30 cellular contexts compared by ENCODE assay signal in genomic region chr5:177297922-177298321, GRCh38. TPM values are rescaled to one million over a fixed set of nuclear protein-coding genes. Genes with fewer than 3 reads are reported as not detected.
DNase-seq lines count a peak whose midpoint lies in the region; ATAC-seq, FAIRE-seq and TF ChIP-seq lines count a peak whose summit lies in the region.
"Had no signal": no experiment of that assay in that cellular context is flagged by ENCODE, and none has a peak within 500 bp of the region (broad histone marks: within the 10 kb centered on the region; RNA-seq: fewer than 3 reads in every experiment).

No MANE protein-coding gene starts in this region.

- no peak overlapping the region for H3K4me3 ChIP-seq in BLaER1
- H3K4me3 ChIP-seq in CD8-positive, alpha-beta memory T cell (ENCODE audit: low read length), result no peak overlapping the region
- no peak overlapping the region for H3K4me3 ChIP-seq in K562
- H3K4me3 ChIP-seq: body of pancreas, left ventricle myocardium inferior, right atrium auricular region, SK-N-MC, upper lobe of right lung had no signal

- POLR2A ChIA-PET in CD8-positive, alpha-beta memory T cell (lab: Charles Lee), result no interaction called here
- POLR2A ChIA-PET in K562 (lab: Yijun Ruan, JAX), result interaction anchor here (0.5 to 1.8 kb wide), 7 partner anchors 9 to 38 kb away, joined by 3 to 6 read pairs (median 3); no protein-coding TSS in a partner anchor

- H3K9me3 ChIP-seq in BLaER1, result no peaks in the 10 kb centered on the region
- no peaks in the 10 kb centered on the region for H3K9me3 ChIP-seq in CD8-positive, alpha-beta memory T cell (ENCODE audit: low read length)
- H3K9me3 ChIP-seq in K562 (replicated peaks; ENCODE audit: control insufficient read depth, insufficient read depth, low read depth, low read length), result no peaks in the 10 kb centered on the region
- H3K9me3 ChIP-seq: body of pancreas, left ventricle myocardium inferior, right atrium auricular region, upper lobe of right lung had no signal

- in situ Hi-C loops in K562 (cut with MboI), result no loop called here

- H3K27me3 ChIP-seq in BLaER1 (no peaks in the 10 kb centered on the region), K562 (ENCODE audit: control insufficient read depth in 2 of 2, insufficient read depth in 2 of 2, low read length in 2 of 2) (no peaks in the 10 kb centered on the region)
- H3K27me3 ChIP-seq in CD8-positive, alpha-beta memory T cell (ENCODE audit: insufficient read depth, low read length, poor library complexity, severe bottlenecking), result no peaks in the 10 kb centered on the region
- H3K27me3 ChIP-seq: body of pancreas, right atrium auricular region, upper lobe of right lung had no signal

- H3K27ac Mint-ChIP-seq in CD8-positive, alpha-beta memory T cell, result peak overlapping the region in 6 of 8 donors; percentile 6 to 99 (median 68)
- H3K27ac Mint-ChIP-seq in natural killer cell, result peak overlapping the region; percentile 89 to 96
- H3K27ac Mint-ChIP-seq: activated CD8-positive, alpha-beta T cell treated with anti-CD3 and anti-CD28 coated beads for 36 hours had no signal

- no peak for FAIRE-seq in K562 (lab: Jason Lieb, UNC)
- FAIRE-seq: TTC549 had no signal

- peaks cover 50% of the 10 kb centered on the region for H4K20me1 ChIP-seq in BLaER1
- peaks cover 10% of the 10 kb centered on the region; the same call in 1 of the 2 replicates for H4K20me1 ChIP-seq in K562 (replicated peaks; ENCODE audit: control insufficient read depth, insufficient read depth, low read length)

- H3K36me3 Mint-ChIP-seq in CD8-positive, alpha-beta memory T cell, result peaks cover 4 to 47% (median 14%) of the 10 kb centered on the region in 3 donors
- peaks cover 3% of the 10 kb centered on the region for H3K36me3 Mint-ChIP-seq in natural killer cell

- no peak for TF ChIP-seq EP300 in K562 (IDR thresholded peaks at IDR 0.05; ENCODE audit: low read length)

- TF ChIP-seq POLR2A in K562 (conservative IDR thresholded peaks at IDR 0.05), result 0 out of 2 replicates have a peak, but pooled peaks have one; percentile 16

- ATAC-seq in K562 (no peak), natural killer cell (no peak), HG02610 (IDR thresholded peaks at IDR 0.05; ENCODE audit: unreplicated experiment) (no peak), GM21390 (IDR thresholded peaks at IDR 0.05; ENCODE audit: unreplicated experiment) (no peak)
- ATAC-seq: activated CD8-positive, alpha-beta T cell treated with anti-CD3 and anti-CD28 coated beads for 36 hours; body of pancreas; upper lobe of right lung had no signal

- no peak overlapping the region for H3K27ac ChIP-seq in BLaER1
- H3K27ac ChIP-seq in CD8-positive, alpha-beta memory T cell (ENCODE audit: low read depth, low read length), result no peak overlapping the region
- no peak overlapping the region for H3K27ac ChIP-seq in K562 (ENCODE audit: extremely low read depth, low read depth, low read length)
- H3K27ac ChIP-seq: left ventricle myocardium inferior, parathyroid adenoma, right atrium auricular region, RWPE1, SK-N-MC, upper lobe of right lung had no signal

- peaks cover 85% of the 10 kb centered on the region for H3K4me1 ChIP-seq in BLaER1
- peaks cover 62% of the 10 kb centered on the region for H3K4me1 ChIP-seq in CD8-positive, alpha-beta memory T cell (ENCODE audit: insufficient read depth, low read length)
- peaks cover 11 to 26% of the 10 kb centered on the region in 2 experiments; a peak in 4 of 5 replicates for H3K4me1 ChIP-seq in K562 (replicated peaks in 1 of 2; ENCODE audit: control insufficient read depth in 2 of 2, insufficient read depth in 2 of 2, low read length in 2 of 2)

- H3K4me3 Mint-ChIP-seq in CD8-positive, alpha-beta memory T cell, result no peak overlapping the region
- H3K4me3 Mint-ChIP-seq in natural killer cell, result no peak overlapping the region
- H3K4me3 Mint-ChIP-seq: activated CD8-positive, alpha-beta T cell treated with anti-CD3 and anti-CD28 coated beads for 36 hours; nephron; T-helper 1 cell treated with Interleukin-12 subunit alpha and Interleukin-12 subunit beta and Interleukin-4 antibody, amounts not matched to agents 30 μg/mL and 1 μg/mL, for 36 hours had no signal

- peak overlapping the region; percentile 100; the same call in 1 of the 2 replicates for H3K4me2 ChIP-seq in BLaER1
- H3K4me2 ChIP-seq in K562 (ENCODE audit: insufficient read depth, low read length), result no peak overlapping the region

- no peak for TF ChIP-seq RAD21 in K562 (CRISPR knock-in tag; conservative IDR thresholded peaks at IDR 0.05 in 1 of 2, IDR thresholded peaks at IDR 0.05 in 1 of 2)

- H3K4me1 Mint-ChIP-seq in CD8-positive, alpha-beta memory T cell, result peaks cover 55 to 75% (median 68%) of the 10 kb centered on the region in 3 donors
- H3K4me1 Mint-ChIP-seq in natural killer cell, result peaks cover 61 to 63% of the 10 kb centered on the region in 2 donors

- TF ChIP-seq CTCF in K562 (IDR thresholded peaks at IDR 0.05 in 2 of 3, conservative IDR thresholded peaks at IDR 0.05 in 1 of 3; ENCODE audit: insufficient read depth in 2 of 3, low read depth in 1 of 3, low read length in 3 of 3) (no peak), natural killer cell (IDR thresholded peaks at IDR 0.05) (no peak)

- CTCF ChIA-PET in CD8-positive, alpha-beta memory T cell (lab: Charles Lee), result interaction anchor here (1.0 to 4.5 kb wide), 3 partner anchors 12 to 184 kb away, joined by 3 to 28 read pairs (median 5); no protein-coding TSS in a partner anchor
- CTCF ChIA-PET in K562 (lab: Yijun Ruan, JAX; ENCODE audit: low intra/inter-chr PET ratio), result no interaction called here

- peaks cover 15% of the 10 kb centered on the region for H3K79me2 ChIP-seq in K562 (ENCODE audit: control insufficient read depth, insufficient read depth, low read length)
- H3K79me2 ChIP-seq: parathyroid adenoma had no signal

- no peaks in the 10 kb centered on the region for H3K9me1 ChIP-seq in K562 (ENCODE audit: control insufficient read depth, insufficient read depth, low read length)

- H3K36me3 ChIP-seq in BLaER1 (peaks cover 69% of the 10 kb centered on the region), K562 (ENCODE audit: control insufficient read depth, insufficient read depth, low read length) (peaks cover 74% of the 10 kb centered on the region)
- H3K36me3 ChIP-seq in CD8-positive, alpha-beta memory T cell (ENCODE audit: insufficient read depth, low read length), result peaks cover 30% of the 10 kb centered on the region

- no TSS peak for BruUV-seq in K562 (replicated peaks; lab: Mats Ljungman, UMichigan)

- no peaks in the 10 kb centered on the region for H3K9me3 Mint-ChIP-seq in CD8-positive, alpha-beta memory T cell
- H3K9me3 Mint-ChIP-seq in natural killer cell, result no peaks in the 10 kb centered on the region
- H3K9me3 Mint-ChIP-seq: activated CD8-positive, alpha-beta T cell treated with anti-CD3 and anti-CD28 coated beads for 36 hours; nephron; T-helper 1 cell treated with Interleukin-12 subunit alpha and Interleukin-12 subunit beta and Interleukin-4 antibody, amounts not matched to agents 30 μg/mL and 1 μg/mL, for 36 hours had no signal

- no peak for DNase-seq in CD8-positive, alpha-beta memory T cell
- DNase-seq in K562 (ENCODE audit: extremely low read depth in 1 of 4, low spot score in 3 of 4) (no peak), natural killer cell (no peak), AG08395 (ENCODE audit: low spot score) (no peak), T-helper 1 cell (no peak)
- DNase-seq: activated CD4-positive, alpha-beta T cell treated with anti-CD3 and anti-CD28 coated beads for 1 hour; activated CD8-positive, alpha-beta T cell treated with anti-CD3 and anti-CD28 coated beads for 36 hours; activated effector memory CD4-positive, alpha-beta T cell treated with anti-CD3 and anti-CD28 coated beads, Interleukin-2, amount 50 U/mL, for 16 hours; activated T-cell treated with anti-CD3 and anti-CD28 coated beads for 4 hours; body of pancreas; cerebellar nuclear complex; H7; hippocampal formation; left ventricle myocardium inferior; NCI-H1105 treated with DMSO at 0.1 percent for 48 hours; NCI-H1930; NCI-H345; NCI-H748 treated with DMSO at 0.1 percent for 48 hours; substantia nigra; upper lobe of right lung had no signal

- intact Hi-C loops in K562 (cut with micrococcal nuclease) (no loop called here), natural killer cell (cut with micrococcal nuclease) (no loop called here)

- 67% methylated on average over 2 of the region's 2 CpGs for WGBS in K562 (ENCODE audit: insufficient coverage, low coverage, missing lambda C conversion rate)

- H3K9ac ChIP-seq in BLaER1, result no peak overlapping the region
- no peak overlapping the region for H3K9ac ChIP-seq in K562 (ENCODE audit: insufficient read depth in 1 of 2, low read depth in 2 of 2, low read length in 2 of 2)
- H3K9ac ChIP-seq: parathyroid adenoma had no signal

- no peak overlapping the region for H2AFZ ChIP-seq in K562 (ENCODE audit: low read depth, low read length)
- H2AFZ ChIP-seq: parathyroid adenoma had no signal

- no peaks in the 10 kb centered on the region for H3K27me3 Mint-ChIP-seq in CD8-positive, alpha-beta memory T cell
- no peaks in the 10 kb centered on the region for H3K27me3 Mint-ChIP-seq in natural killer cell (ENCODE audit: low read depth in 2 of 2)
- H3K27me3 Mint-ChIP-seq: activated CD8-positive, alpha-beta T cell treated with anti-CD3 and anti-CD28 coated beads for 36 hours had no signal

RNA-seq across cellular contexts. Expression of gene RAB24, which starts 5.6 kb away (rescaled TPM):
- 10 to 100 TPM; 26.1 to 28.3 TPM for total RNA-seq in CD8-positive, alpha-beta memory T cell
- 22.9 TPM for polyA plus RNA-seq in CD8-positive, alpha-beta memory T cell
- 54.0 and 133 TPM in 2 replicates for total RNA-seq in K562 (2011; cell fraction: chromatin; rRNA removed; ENCODE audit: low replicate concordance)
- 129 and 138 TPM in 2 replicates for total RNA-seq in K562 (2011; cell fraction: nucleolus; rRNA removed)
- 74.5 and 88.1 TPM in 2 replicates for total RNA-seq in K562 (2011; cell fraction: nucleoplasm; rRNA removed)
- 61.1 and 72.5 TPM in 2 replicates for total RNA-seq in K562 (2014; rRNA removed)
- total RNA-seq in K562 (2014; rRNA removed; fragmentation: Illumina TruSeq; extraction: Trizol), result 16.8 and 21.2 TPM in 2 replicates
- total RNA-seq in K562 (2015; rRNA removed; fragmentation: Illumina TruSeq; extraction: Trizol), result 21.1 and 22.2 TPM in 2 replicates
- total RNA-seq in K562 (2021), result 52.5 and 56.7 TPM in 2 replicates
- polyA plus RNA-seq in K562 (2011; rRNA removed), result 70.4 and 85.1 TPM in 2 replicates
- 83.0 and 103 TPM in 2 replicates for polyA plus RNA-seq in K562 (2011; cell fraction: cytosol; rRNA removed)
- 376 and 417 TPM in 2 replicates for polyA plus RNA-seq in K562 (2011; cell fraction: nucleus; rRNA removed)
- polyA plus RNA-seq in K562 (2012), result 48.9 and 65.7 TPM in 2 replicates
- 34.8 and 40.4 TPM in 2 replicates for polyA plus RNA-seq in K562 (2014; fragmentation: Illumina TruSeq; extraction: Trizol)
- polyA plus RNA-seq in K562 (2014; fragmentation: Nextera tagmentation; extraction: Ambion mirVana), result 10 to 100 TPM; 13.9 to 15.7 TPM
- polyA plus RNA-seq in K562 (2014; rRNA removed), result 107 TPM in 2 replicates
- 15.0 and 17.4 TPM in 2 replicates for polyA minus RNA-seq in K562 (2011; rRNA and poly(A)+ RNA removed)
- polyA minus RNA-seq in K562 (2011; cell fraction: cytosol; rRNA and poly(A)+ RNA removed), result 10.5 and 14.7 TPM in 2 replicates
- polyA minus RNA-seq in K562 (2011; cell fraction: nucleus; rRNA and poly(A)+ RNA removed), result 32.3 and 39.1 TPM in 2 replicates
- total RNA-seq in natural killer cell, result 10 to 100 TPM; 42.5 to 55.4 (median 49.5) TPM

RNA-seq across cellular contexts. Expression of gene PRELID1, which starts 5.7 kb away (rescaled TPM):
- total RNA-seq in CD8-positive, alpha-beta memory T cell, result 100 to 1,000 TPM; 342 to 344 TPM
- polyA plus RNA-seq in CD8-positive, alpha-beta memory T cell, result 235 TPM
- total RNA-seq in K562 (2011; cell fraction: chromatin; rRNA removed; ENCODE audit: low replicate concordance), result 48.2 and 87.9 TPM in 2 replicates
- total RNA-seq in K562 (2011; cell fraction: nucleolus; rRNA removed), result 113 and 136 TPM in 2 replicates
- 88.0 and 98.6 TPM in 2 replicates for total RNA-seq in K562 (2011; cell fraction: nucleoplasm; rRNA removed)
- total RNA-seq in K562 (2014; rRNA removed), result 330 and 397 TPM in 2 replicates
- 240 and 288 TPM in 2 replicates for total RNA-seq in K562 (2014; rRNA removed; fragmentation: Illumina TruSeq; extraction: Trizol)
- total RNA-seq in K562 (2015; rRNA removed; fragmentation: Illumina TruSeq; extraction: Trizol), result 336 and 342 TPM in 2 replicates
- total RNA-seq in K562 (2021), result 357 and 376 TPM in 2 replicates
- 306 and 340 TPM in 2 replicates for polyA plus RNA-seq in K562 (2011; rRNA removed)
- polyA plus RNA-seq in K562 (2011; cell fraction: cytosol; rRNA removed), result 419 and 903 TPM in 2 replicates
- 140 and 180 TPM in 2 replicates for polyA plus RNA-seq in K562 (2011; cell fraction: nucleus; rRNA removed)
- 250 and 264 TPM in 2 replicates for polyA plus RNA-seq in K562 (2012)
- polyA plus RNA-seq in K562 (2014; fragmentation: Illumina TruSeq; extraction: Trizol), result 313 and 379 TPM in 2 replicates
- 10 to 100 TPM; 40.1 to 63.7 TPM for polyA plus RNA-seq in K562 (2014; fragmentation: Nextera tagmentation; extraction: Ambion mirVana)
- 484 and 583 TPM in 2 replicates for polyA plus RNA-seq in K562 (2014; rRNA removed)
- 122 and 169 TPM in 2 replicates for polyA minus RNA-seq in K562 (2011; rRNA and poly(A)+ RNA removed)
- polyA minus RNA-seq in K562 (2011; cell fraction: cytosol; rRNA and poly(A)+ RNA removed), result 115 and 142 TPM in 2 replicates
- polyA minus RNA-seq in K562 (2011; cell fraction: nucleus; rRNA and poly(A)+ RNA removed), result 52.6 and 54.7 TPM in 2 replicates
- 10 to 100 TPM; 76.6 to 99.3 (median 91.6) TPM for total RNA-seq in natural killer cell

RNA-seq across cellular contexts. Expression of gene MXD3, which starts 13.8 kb away (rescaled TPM):
- total RNA-seq in CD8-positive, alpha-beta memory T cell, result 10 to 100 TPM; 10.2 to 13.4 TPM
- polyA plus RNA-seq in CD8-positive, alpha-beta memory T cell, result 0.79 TPM
- 16.1 and 35.8 TPM in 2 replicates for total RNA-seq in K562 (2011; cell fraction: chromatin; rRNA removed; ENCODE audit: low replicate concordance)
- total RNA-seq in K562 (2011; cell fraction: nucleolus; rRNA removed), result 30.9 and 32.9 TPM in 2 replicates
- 25.8 and 34.4 TPM in 2 replicates for total RNA-seq in K562 (2011; cell fraction: nucleoplasm; rRNA removed)
- total RNA-seq in K562 (2014; rRNA removed) (18.2 and 19.5 TPM in 2 replicates), K562 (2014; rRNA removed; fragmentation: Illumina TruSeq; extraction: Trizol) (0.65 and 0.83 TPM in 2 replicates), K562 (2015; rRNA removed; fragmentation: Illumina TruSeq; extraction: Trizol) (4.5 and 6.1 TPM in 2 replicates), K562 (2021) (12.0 and 16.2 TPM in 2 replicates), natural killer cell (10 to 100 TPM; 10.9 to 15.0 (median 15.0) TPM)
- polyA plus RNA-seq in K562 (2011; rRNA removed) (5.2 and 13.6 TPM in 2 replicates), K562 (2014; fragmentation: Illumina TruSeq; extraction: Trizol) (1.8 and 4.5 TPM in 2 replicates), K562 (2014; fragmentation: Nextera tagmentation; extraction: Ambion mirVana) (under 1 TPM; 0.28 to 0.59 TPM), K562 (2014; rRNA removed) (22.8 and 24.8 TPM in 2 replicates)
- 9.9 and 15.2 TPM in 2 replicates for polyA plus RNA-seq in K562 (2011; cell fraction: cytosol; rRNA removed)
- 81.7 and 87.5 TPM in 2 replicates for polyA plus RNA-seq in K562 (2011; cell fraction: nucleus; rRNA removed)
- polyA plus RNA-seq in K562 (2012), result 9.2 and 20.7 TPM in 2 replicates
- 1.8 and 1.9 TPM in 2 replicates for polyA minus RNA-seq in K562 (2011; rRNA and poly(A)+ RNA removed)
- 1.2 and 4.6 TPM in 2 replicates for polyA minus RNA-seq in K562 (2011; cell fraction: cytosol; rRNA and poly(A)+ RNA removed)
- 12.3 and 14.9 TPM in 2 replicates for polyA minus RNA-seq in K562 (2011; cell fraction: nucleus; rRNA and poly(A)+ RNA removed)

RNA-seq across cellular contexts. Expression of gene LMAN2, which starts 53.5 kb away (rescaled TPM):
- total RNA-seq in CD8-positive, alpha-beta memory T cell, result 100 to 1,000 TPM; 112 to 126 TPM
- 276 TPM for polyA plus RNA-seq in CD8-positive, alpha-beta memory T cell
- 108 and 260 TPM in 2 replicates for total RNA-seq in K562 (2011; cell fraction: chromatin; rRNA removed; ENCODE audit: low replicate concordance)
- 422 and 429 TPM in 2 replicates for total RNA-seq in K562 (2011; cell fraction: nucleolus; rRNA removed)
- total RNA-seq in K562 (2011; cell fraction: nucleoplasm; rRNA removed), result 240 and 283 TPM in 2 replicates
- total RNA-seq in K562 (2014; rRNA removed) (200 and 216 TPM in 2 replicates), K562 (2014; rRNA removed; fragmentation: Illumina TruSeq; extraction: Trizol) (69.3 and 110 TPM in 2 replicates), K562 (2015; rRNA removed; fragmentation: Illumina TruSeq; extraction: Trizol) (179 and 196 TPM in 2 replicates), K562 (2021) (130 and 136 TPM in 2 replicates), natural killer cell (100 to 1,000 TPM; 112 to 124 (median 114) TPM)
- polyA plus RNA-seq in K562 (2011; rRNA removed) (119 and 150 TPM in 2 replicates), K562 (2014; fragmentation: Illumina TruSeq; extraction: Trizol) (241 and 254 TPM in 2 replicates), K562 (2014; fragmentation: Nextera tagmentation; extraction: Ambion mirVana) (1 to 10 TPM; 2.7 to 8.5 TPM), K562 (2014; rRNA removed) (196 and 235 TPM in 2 replicates)
- 299 and 407 TPM in 2 replicates for polyA plus RNA-seq in K562 (2011; cell fraction: cytosol; rRNA removed)
- 207 and 224 TPM in 2 replicates for polyA plus RNA-seq in K562 (2011; cell fraction: nucleus; rRNA removed)
- 176 and 216 TPM in 2 replicates for polyA plus RNA-seq in K562 (2012)
- 113 and 151 TPM in 2 replicates for polyA minus RNA-seq in K562 (2011; rRNA and poly(A)+ RNA removed)
- 150 and 163 TPM in 2 replicates for polyA minus RNA-seq in K562 (2011; cell fraction: cytosol; rRNA and poly(A)+ RNA removed)
- 76.1 and 108 TPM in 2 replicates for polyA minus RNA-seq in K562 (2011; cell fraction: nucleus; rRNA and poly(A)+ RNA removed)

RNA-seq across cellular contexts. Expression of gene RGS14, which starts 59.8 kb away (rescaled TPM):
- total RNA-seq in CD8-positive, alpha-beta memory T cell, result 10 to 100 TPM; 60.5 to 61.9 TPM
- polyA plus RNA-seq in CD8-positive, alpha-beta memory T cell, result 83.5 TPM
- total RNA-seq in K562 (2011; cell fraction: chromatin; rRNA removed; ENCODE audit: low replicate concordance), result 35.8 and 98.9 TPM in 2 replicates
- 87.6 and 104 TPM in 2 replicates for total RNA-seq in K562 (2011; cell fraction: nucleolus; rRNA removed)
- total RNA-seq in K562 (2011; cell fraction: nucleoplasm; rRNA removed), result 52.4 and 57.0 TPM in 2 replicates
- total RNA-seq in K562 (2014; rRNA removed) (63.1 and 86.1 TPM in 2 replicates), K562 (2014; rRNA removed; fragmentation: Illumina TruSeq; extraction: Trizol) (6.3 and 10.5 TPM in 2 replicates), K562 (2015; rRNA removed; fragmentation: Illumina TruSeq; extraction: Trizol) (34.5 and 38.8 TPM in 2 replicates), K562 (2021) (50.3 and 55.4 TPM in 2 replicates), natural killer cell (10 to 100 TPM; 57.3 to 87.0 (median 66.1) TPM)
- polyA plus RNA-seq in K562 (2011; rRNA removed) (21.2 and 40.8 TPM in 2 replicates), K562 (2014; fragmentation: Illumina TruSeq; extraction: Trizol) (42.0 and 46.3 TPM in 2 replicates), K562 (2014; fragmentation: Nextera tagmentation; extraction: Ambion mirVana) (1 to 10 TPM in 1 of 2 experiments, under 1 TPM in 1; 0.28 to 1.3 TPM), K562 (2014; rRNA removed) (75.9 and 101 TPM in 2 replicates)
- polyA plus RNA-seq in K562 (2011; cell fraction: cytosol; rRNA removed), result 54.2 and 98.9 TPM in 2 replicates
- 174 and 232 TPM in 2 replicates for polyA plus RNA-seq in K562 (2011; cell fraction: nucleus; rRNA removed)
- polyA plus RNA-seq in K562 (2012), result 40.9 and 53.0 TPM in 2 replicates
- 11.5 and 13.6 TPM in 2 replicates for polyA minus RNA-seq in K562 (2011; rRNA and poly(A)+ RNA removed)
- 20.3 and 24.8 TPM in 2 replicates for polyA minus RNA-seq in K562 (2011; cell fraction: cytosol; rRNA and poly(A)+ RNA removed)
- polyA minus RNA-seq in K562 (2011; cell fraction: nucleus; rRNA and poly(A)+ RNA removed), result 49.7 and 64.5 TPM in 2 replicates
